In the genomic region with DNA sequence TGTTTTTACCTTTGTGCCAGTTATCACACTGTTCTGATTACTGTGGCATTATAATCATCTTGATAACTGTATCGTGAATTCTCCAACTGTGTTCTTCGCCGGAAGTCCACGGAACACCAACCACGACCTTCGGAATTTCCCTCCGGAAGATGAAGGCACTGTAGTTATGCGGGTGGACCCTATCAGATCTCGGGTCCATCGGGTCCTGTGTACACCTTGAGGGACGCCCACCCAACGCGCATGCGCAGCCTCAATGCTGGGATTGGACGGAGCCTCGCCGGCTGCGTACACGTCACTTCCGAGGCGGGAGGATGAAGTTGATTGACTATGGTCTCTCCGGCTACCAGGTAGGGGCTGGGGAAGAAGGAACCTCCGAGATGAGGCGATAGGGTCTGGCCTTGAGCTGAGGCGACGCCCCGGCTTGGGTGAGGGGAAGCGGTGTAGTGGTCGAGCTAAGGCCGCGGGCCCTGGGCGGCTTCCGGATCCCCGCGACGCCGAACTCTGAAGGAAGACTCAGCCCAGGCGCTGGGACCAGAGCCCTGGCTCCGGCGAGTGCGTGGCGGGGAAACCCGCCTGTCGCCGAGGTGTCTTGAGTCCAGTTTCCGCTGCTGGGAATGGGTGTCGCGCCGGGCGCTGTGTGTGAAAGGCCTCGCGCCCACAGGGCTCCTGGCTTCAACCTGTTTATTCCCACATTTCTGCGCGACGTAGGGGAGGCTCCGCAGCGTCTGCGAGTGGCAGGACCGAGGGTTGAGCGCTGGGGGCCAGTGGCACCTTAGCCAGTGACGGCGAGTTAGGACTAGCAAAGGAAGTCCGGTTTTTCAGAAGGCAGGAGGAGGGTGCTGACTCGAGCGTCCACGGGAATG, we compare ENCODE assay signal across 1 cellular context.
TF ChIP-seq lines count a peak whose summit lies in the region.

A gene with protein sequence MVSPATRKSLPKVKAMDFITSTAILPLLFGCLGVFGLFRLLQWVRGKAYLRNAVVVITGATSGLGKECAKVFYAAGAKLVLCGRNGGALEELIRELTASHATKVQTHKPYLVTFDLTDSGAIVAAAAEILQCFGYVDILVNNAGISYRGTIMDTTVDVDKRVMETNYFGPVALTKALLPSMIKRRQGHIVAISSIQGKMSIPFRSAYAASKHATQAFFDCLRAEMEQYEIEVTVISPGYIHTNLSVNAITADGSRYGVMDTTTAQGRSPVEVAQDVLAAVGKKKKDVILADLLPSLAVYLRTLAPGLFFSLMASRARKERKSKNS (plus strand): TSS at position 320 of the 863 bp plus-strand sequence. CDS start 8 bp downstream, at position 328.

TF ChIP-seq in HepG2, 621 proteins besides CTCF, POLR2A, EP300 and RAD21 (continued from another document and continues in another):
- TF ChIP-seq, protein P1, sequence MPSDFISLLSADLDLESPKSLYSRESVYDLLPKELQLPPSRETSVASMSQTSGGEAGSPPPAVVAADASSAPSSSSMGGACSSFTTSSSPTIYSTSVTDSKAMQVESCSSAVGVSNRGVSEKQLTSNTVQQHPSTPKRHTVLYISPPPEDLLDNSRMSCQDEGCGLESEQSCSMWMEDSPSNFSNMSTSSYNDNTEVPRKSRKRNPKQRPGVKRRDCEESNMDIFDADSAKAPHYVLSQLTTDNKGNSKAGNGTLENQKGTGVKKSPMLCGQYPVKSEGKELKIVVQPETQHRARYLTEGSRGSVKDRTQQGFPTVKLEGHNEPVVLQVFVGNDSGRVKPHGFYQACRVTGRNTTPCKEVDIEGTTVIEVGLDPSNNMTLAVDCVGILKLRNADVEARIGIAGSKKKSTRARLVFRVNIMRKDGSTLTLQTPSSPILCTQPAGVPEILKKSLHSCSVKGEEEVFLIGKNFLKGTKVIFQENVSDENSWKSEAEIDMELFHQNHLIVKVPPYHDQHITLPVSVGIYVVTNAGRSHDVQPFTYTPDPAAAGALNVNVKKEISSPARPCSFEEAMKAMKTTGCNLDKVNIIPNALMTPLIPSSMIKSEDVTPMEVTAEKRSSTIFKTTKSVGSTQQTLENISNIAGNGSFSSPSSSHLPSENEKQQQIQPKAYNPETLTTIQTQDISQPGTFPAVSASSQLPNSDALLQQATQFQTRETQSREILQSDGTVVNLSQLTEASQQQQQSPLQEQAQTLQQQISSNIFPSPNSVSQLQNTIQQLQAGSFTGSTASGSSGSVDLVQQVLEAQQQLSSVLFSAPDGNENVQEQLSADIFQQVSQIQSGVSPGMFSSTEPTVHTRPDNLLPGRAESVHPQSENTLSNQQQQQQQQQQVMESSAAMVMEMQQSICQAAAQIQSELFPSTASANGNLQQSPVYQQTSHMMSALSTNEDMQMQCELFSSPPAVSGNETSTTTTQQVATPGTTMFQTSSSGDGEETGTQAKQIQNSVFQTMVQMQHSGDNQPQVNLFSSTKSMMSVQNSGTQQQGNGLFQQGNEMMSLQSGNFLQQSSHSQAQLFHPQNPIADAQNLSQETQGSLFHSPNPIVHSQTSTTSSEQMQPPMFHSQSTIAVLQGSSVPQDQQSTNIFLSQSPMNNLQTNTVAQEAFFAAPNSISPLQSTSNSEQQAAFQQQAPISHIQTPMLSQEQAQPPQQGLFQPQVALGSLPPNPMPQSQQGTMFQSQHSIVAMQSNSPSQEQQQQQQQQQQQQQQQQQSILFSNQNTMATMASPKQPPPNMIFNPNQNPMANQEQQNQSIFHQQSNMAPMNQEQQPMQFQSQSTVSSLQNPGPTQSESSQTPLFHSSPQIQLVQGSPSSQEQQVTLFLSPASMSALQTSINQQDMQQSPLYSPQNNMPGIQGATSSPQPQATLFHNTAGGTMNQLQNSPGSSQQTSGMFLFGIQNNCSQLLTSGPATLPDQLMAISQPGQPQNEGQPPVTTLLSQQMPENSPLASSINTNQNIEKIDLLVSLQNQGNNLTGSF (CRISPR knock-in tag; IDR thresholded peaks at IDR 0.05): no peak
- no peak for TF ChIP-seq MEIS2 (CRISPR knock-in tag; IDR thresholded peaks at IDR 0.05)
- no peak for TF ChIP-seq SRSF4 (IDR thresholded peaks at IDR 0.05; ENCODE audit: low read depth, low read length, poor library complexity, severe bottlenecking)
- TF ChIP-seq U2AF2 (IDR thresholded peaks at IDR 0.05; ENCODE audit: low read depth, low read length): no peak
- TF ChIP-seq TGIF2 (CRISPR knock-in tag; IDR thresholded peaks at IDR 0.05): peak; percentile 14; the same call in 1 of the 2 replicates
- TF ChIP-seq, protein P2, sequence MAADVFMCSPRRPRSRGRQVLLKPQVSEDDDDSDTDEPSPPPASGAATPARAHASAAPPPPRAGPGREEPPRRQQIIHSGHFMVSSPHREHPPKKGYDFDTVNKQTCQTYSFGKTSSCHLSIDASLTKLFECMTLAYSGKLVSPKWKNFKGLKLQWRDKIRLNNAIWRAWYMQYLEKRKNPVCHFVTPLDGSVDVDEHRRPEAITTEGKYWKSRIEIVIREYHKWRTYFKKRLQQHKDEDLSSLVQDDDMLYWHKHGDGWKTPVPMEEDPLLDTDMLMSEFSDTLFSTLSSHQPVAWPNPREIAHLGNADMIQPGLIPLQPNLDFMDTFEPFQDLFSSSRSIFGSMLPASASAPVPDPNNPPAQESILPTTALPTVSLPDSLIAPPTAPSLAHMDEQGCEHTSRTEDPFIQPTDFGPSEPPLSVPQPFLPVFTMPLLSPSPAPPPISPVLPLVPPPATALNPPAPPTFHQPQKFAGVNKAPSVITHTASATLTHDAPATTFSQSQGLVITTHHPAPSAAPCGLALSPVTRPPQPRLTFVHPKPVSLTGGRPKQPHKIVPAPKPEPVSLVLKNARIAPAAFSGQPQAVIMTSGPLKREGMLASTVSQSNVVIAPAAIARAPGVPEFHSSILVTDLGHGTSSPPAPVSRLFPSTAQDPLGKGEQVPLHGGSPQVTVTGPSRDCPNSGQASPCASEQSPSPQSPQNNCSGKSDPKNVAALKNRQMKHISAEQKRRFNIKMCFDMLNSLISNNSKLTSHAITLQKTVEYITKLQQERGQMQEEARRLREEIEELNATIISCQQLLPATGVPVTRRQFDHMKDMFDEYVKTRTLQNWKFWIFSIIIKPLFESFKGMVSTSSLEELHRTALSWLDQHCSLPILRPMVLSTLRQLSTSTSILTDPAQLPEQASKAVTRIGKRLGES (CRISPR knock-in tag; IDR thresholded peaks at IDR 0.05; ENCODE audit: borderline replicate concordance): no peak
- TF ChIP-seq GFI1 (CRISPR knock-in tag; IDR thresholded peaks at IDR 0.05; ENCODE audit: borderline replicate concordance): peak; percentile 68
- no peak for TF ChIP-seq HOXA7 (CRISPR knock-in tag; IDR thresholded peaks at IDR 0.05)
- no peak for TF ChIP-seq MTF2 (CRISPR knock-in tag; IDR thresholded peaks at IDR 0.05; ENCODE audit: borderline replicate concordance)
- no peak for TF ChIP-seq TRIM24 (CRISPR knock-in tag; IDR thresholded peaks at IDR 0.05)
- no peak; the same call in 1 of the 2 replicates for TF ChIP-seq ZNF709 (CRISPR knock-in tag; IDR thresholded peaks at IDR 0.05)
- TF ChIP-seq, protein P3, sequence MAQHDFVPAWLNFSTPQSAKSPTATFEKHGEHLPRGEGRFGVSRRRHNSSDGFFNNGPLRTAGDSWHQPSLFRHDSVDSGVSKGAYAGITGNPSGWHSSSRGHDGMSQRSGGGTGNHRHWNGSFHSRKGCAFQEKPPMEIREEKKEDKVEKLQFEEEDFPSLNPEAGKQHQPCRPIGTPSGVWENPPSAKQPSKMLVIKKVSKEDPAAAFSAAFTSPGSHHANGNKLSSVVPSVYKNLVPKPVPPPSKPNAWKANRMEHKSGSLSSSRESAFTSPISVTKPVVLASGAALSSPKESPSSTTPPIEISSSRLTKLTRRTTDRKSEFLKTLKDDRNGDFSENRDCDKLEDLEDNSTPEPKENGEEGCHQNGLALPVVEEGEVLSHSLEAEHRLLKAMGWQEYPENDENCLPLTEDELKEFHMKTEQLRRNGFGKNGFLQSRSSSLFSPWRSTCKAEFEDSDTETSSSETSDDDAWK (CRISPR knock-in tag; IDR thresholded peaks at IDR 0.05): no peak
- TF ChIP-seq TMF1 (CRISPR knock-in tag; IDR thresholded peaks at IDR 0.05; ENCODE audit: low read depth): no peak
- peak; percentile 78 for TF ChIP-seq HNRNPLL (IDR thresholded peaks at IDR 0.05; ENCODE audit: low read depth, low read length, poor library complexity, severe bottlenecking)
- no peak for TF ChIP-seq CEBPG (CRISPR knock-in tag; IDR thresholded peaks at IDR 0.05)
- no peak for TF ChIP-seq ATF7 (IDR thresholded peaks at IDR 0.05)
- no peak for TF ChIP-seq ATF7 (CRISPR knock-in tag; IDR thresholded peaks at IDR 0.05)
- no peak for TF ChIP-seq ZNF282 (IDR thresholded peaks at IDR 0.05; ENCODE audit: partially characterized antibody)
- no peak for TF ChIP-seq ZFYVE20 (CRISPR knock-in tag; IDR thresholded peaks at IDR 0.05; ENCODE audit: borderline replicate concordance, low read depth)
- TF ChIP-seq, protein P4, sequence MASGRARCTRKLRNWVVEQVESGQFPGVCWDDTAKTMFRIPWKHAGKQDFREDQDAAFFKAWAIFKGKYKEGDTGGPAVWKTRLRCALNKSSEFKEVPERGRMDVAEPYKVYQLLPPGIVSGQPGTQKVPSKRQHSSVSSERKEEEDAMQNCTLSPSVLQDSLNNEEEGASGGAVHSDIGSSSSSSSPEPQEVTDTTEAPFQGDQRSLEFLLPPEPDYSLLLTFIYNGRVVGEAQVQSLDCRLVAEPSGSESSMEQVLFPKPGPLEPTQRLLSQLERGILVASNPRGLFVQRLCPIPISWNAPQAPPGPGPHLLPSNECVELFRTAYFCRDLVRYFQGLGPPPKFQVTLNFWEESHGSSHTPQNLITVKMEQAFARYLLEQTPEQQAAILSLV (CRISPR knock-in tag; IDR thresholded peaks at IDR 0.05; ENCODE audit: borderline replicate concordance): peak; percentile 49; the same call in 1 of the 2 replicates
- TF ChIP-seq KDM4B (CRISPR knock-in tag; IDR thresholded peaks at IDR 0.05): peak; percentile 60; the same call in 1 of the 2 replicates
- TF ChIP-seq, protein P5, sequence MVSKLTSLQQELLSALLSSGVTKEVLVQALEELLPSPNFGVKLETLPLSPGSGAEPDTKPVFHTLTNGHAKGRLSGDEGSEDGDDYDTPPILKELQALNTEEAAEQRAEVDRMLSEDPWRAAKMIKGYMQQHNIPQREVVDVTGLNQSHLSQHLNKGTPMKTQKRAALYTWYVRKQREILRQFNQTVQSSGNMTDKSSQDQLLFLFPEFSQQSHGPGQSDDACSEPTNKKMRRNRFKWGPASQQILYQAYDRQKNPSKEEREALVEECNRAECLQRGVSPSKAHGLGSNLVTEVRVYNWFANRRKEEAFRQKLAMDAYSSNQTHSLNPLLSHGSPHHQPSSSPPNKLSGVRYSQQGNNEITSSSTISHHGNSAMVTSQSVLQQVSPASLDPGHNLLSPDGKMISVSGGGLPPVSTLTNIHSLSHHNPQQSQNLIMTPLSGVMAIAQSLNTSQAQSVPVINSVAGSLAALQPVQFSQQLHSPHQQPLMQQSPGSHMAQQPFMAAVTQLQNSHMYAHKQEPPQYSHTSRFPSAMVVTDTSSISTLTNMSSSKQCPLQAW (CRISPR knock-in tag; IDR thresholded peaks at IDR 0.05): 0 out of 2 replicates have a peak, but pooled peaks have one; percentile 39
- TF ChIP-seq ZNF557 (CRISPR knock-in tag; IDR thresholded peaks at IDR 0.05): no peak
- TF ChIP-seq ZNF672 (CRISPR knock-in tag; IDR thresholded peaks at IDR 0.05): no peak
- TF ChIP-seq MIER2 (CRISPR knock-in tag; IDR thresholded peaks at IDR 0.05): no peak; the same call in 1 of the 2 replicates
- peak; percentile 47; the same call in 1 of the 2 replicates for TF ChIP-seq HOXA3 (CRISPR knock-in tag; IDR thresholded peaks at IDR 0.05)
- TF ChIP-seq ZNF776 (CRISPR knock-in tag; IDR thresholded peaks at IDR 0.05): no peak; the same call in 1 of the 2 replicates
- TF ChIP-seq KMT2A (CRISPR knock-in tag; IDR thresholded peaks at IDR 0.05): peak; percentile 56; the same call in 1 of the 2 replicates
- no peak for TF ChIP-seq CBX1 (IDR thresholded peaks at IDR 0.05; ENCODE audit: low read depth)
- TF ChIP-seq AKAP8 (CRISPR knock-in tag; IDR thresholded peaks at IDR 0.05): no peak
- no peak for TF ChIP-seq THYN1 (CRISPR knock-in tag; IDR thresholded peaks at IDR 0.05; ENCODE audit: borderline replicate concordance, low read depth)
- TF ChIP-seq REL (CRISPR knock-in tag; conservative IDR thresholded peaks at IDR 0.05): no peak; the same call in 1 of the 2 replicates
- TF ChIP-seq HOXA5 (CRISPR knock-in tag; IDR thresholded peaks at IDR 0.05): peak; percentile 29; the same call in 1 of the 2 replicates
- TF ChIP-seq, protein P6, sequence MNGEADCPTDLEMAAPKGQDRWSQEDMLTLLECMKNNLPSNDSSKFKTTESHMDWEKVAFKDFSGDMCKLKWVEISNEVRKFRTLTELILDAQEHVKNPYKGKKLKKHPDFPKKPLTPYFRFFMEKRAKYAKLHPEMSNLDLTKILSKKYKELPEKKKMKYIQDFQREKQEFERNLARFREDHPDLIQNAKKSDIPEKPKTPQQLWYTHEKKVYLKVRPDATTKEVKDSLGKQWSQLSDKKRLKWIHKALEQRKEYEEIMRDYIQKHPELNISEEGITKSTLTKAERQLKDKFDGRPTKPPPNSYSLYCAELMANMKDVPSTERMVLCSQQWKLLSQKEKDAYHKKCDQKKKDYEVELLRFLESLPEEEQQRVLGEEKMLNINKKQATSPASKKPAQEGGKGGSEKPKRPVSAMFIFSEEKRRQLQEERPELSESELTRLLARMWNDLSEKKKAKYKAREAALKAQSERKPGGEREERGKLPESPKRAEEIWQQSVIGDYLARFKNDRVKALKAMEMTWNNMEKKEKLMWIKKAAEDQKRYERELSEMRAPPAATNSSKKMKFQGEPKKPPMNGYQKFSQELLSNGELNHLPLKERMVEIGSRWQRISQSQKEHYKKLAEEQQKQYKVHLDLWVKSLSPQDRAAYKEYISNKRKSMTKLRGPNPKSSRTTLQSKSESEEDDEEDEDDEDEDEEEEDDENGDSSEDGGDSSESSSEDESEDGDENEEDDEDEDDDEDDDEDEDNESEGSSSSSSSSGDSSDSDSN (CRISPR knock-in tag; IDR thresholded peaks at IDR 0.05): peak; percentile 79
- peak; percentile 22; the same call in 1 of the 2 replicates for TF ChIP-seq ZSCAN25 (CRISPR knock-in tag; IDR thresholded peaks at IDR 0.05)
- no peak for TF ChIP-seq NKX3-1 (CRISPR knock-in tag; IDR thresholded peaks at IDR 0.05)
- no peak for TF ChIP-seq PAF1 (CRISPR knock-in tag; IDR thresholded peaks at IDR 0.05)
- TF ChIP-seq ZNF572 (CRISPR knock-in tag; IDR thresholded peaks at IDR 0.05): no peak
- no peak for TF ChIP-seq ZNF484 (CRISPR knock-in tag; IDR thresholded peaks at IDR 0.05; ENCODE audit: borderline replicate concordance, low read depth)
- TF ChIP-seq, protein P7, sequence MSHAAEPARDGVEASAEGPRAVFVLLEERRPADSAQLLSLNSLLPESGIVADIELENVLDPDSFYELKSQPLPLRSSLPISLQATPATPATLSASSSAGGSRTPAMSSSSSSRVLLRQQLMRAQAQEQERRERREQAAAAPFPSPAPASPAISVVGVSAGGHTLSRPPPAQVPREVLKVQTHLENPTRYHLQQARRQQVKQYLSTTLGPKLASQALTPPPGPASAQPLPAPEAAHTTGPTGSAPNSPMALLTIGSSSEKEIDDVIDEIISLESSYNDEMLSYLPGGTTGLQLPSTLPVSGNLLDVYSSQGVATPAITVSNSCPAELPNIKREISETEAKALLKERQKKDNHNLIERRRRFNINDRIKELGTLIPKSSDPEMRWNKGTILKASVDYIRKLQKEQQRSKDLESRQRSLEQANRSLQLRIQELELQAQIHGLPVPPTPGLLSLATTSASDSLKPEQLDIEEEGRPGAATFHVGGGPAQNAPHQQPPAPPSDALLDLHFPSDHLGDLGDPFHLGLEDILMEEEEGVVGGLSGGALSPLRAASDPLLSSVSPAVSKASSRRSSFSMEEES (CRISPR knock-in tag; IDR thresholded peaks at IDR 0.05): no peak
- TF ChIP-seq TBL1XR1 (IDR thresholded peaks at IDR 0.05; ENCODE audit: borderline replicate concordance, low read length, partially characterized antibody): no peak
- TF ChIP-seq SRSF9 (IDR thresholded peaks at IDR 0.05; ENCODE audit: borderline replicate concordance, insufficient read depth, low read depth, low read length, poor library complexity, severe bottlenecking): no peak
